ENCODE assay signal across 10 cellular contexts in the genomic region with DNA sequence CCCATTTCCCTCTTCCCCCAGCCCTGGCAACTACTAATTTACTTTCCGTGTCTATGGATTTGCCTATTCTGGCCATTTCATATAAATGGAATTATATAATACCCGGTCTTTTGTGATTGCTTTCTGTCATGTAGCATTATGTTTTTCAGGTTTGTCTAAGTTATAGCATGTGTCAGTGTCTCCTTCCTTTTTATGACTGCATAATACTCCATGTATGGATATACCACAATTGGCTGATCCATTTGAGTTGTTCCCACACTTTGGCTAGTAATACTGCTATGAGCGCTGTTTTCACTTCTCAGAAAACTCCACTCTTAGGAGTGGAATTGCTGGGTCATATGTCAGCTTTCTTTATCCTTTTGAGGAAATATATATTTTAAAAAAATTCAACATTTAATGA. TPM values are rescaled to one million over a fixed set of nuclear protein-coding genes. Genes with fewer than 3 reads are reported as not detected.
"Had no signal": no experiment of that assay in that cellular context is flagged by ENCODE, and none has a peak within 500 bp of the region (broad histone marks: within the 10 kb centered on the region; RNA-seq: fewer than 3 reads in every experiment).

No MANE protein-coding gene starts in this region.

- H3K4me3 Mint-ChIP-seq: H9, HFFc6, IgD-negative memory B cell had no signal

- DNase-seq: GM23248, GOT3, H9, HCEC 1CT, HFFc6 had no signal

- H2AFZ ChIP-seq: GM23248 had no signal

- ATAC-seq: HepG2 had no signal

- H3K27me3 Mint-ChIP-seq: IgD-negative memory B cell had no signal

- H3K4me1 Mint-ChIP-seq: IgD-negative memory B cell had no signal

- FAIRE-seq: H54, HepG2 had no signal

- H3K4me3 ChIP-seq: GM23248 had no signal

- H3K27ac ChIP-seq: GM23248, HL-60 had no signal

- H3K9ac ChIP-seq: GM23248 had no signal

- H3K27ac Mint-ChIP-seq: H9, HFFc6, IgD-negative memory B cell had no signal

RNA-seq across cellular contexts. Expression of a gene that starts 53.7 kb away (rescaled TPM):
- total RNA-seq: HFFc6, HT1080 had no signal
- polyA plus RNA-seq: IgD-negative memory B cell had no signal
